ENCODE assay signal across 19 cellular contexts in genomic region chr3:175212896-175213295, GRCh38.
A peak's percentile ranks its signal among the peaks of the same experiment; 100 is the strongest.
DNase-seq lines count a peak whose midpoint lies in the region; ATAC-seq, FAIRE-seq and TF ChIP-seq lines count a peak whose summit lies in the region.
"Had no signal": no experiment of that assay in that cellular context is flagged by ENCODE, and none has a peak within 500 bp of the region (broad histone marks: within the 10 kb centered on the region; RNA-seq: fewer than 3 reads in every experiment).

No MANE protein-coding gene starts in this region.

- H3K36me3 ChIP-seq in pancreas, result no peaks in the 10 kb centered on the region
- H3K36me3 ChIP-seq: ovary had no signal

- H3K4me3 ChIP-seq in astrocyte of the spinal cord (ENCODE audit: low read depth, low read length) (no peak overlapping the region), foreskin fibroblast (ENCODE audit: low read depth in 1 of 2, low read length in 2 of 2) (no peak overlapping the region), pancreas (no peak overlapping the region)
- H3K4me3 ChIP-seq: ovary, smooth muscle cell had no signal

- peak; percentile 4 for DNase-seq in HS-5 (ENCODE audit: low read depth)
- DNase-seq in astrocyte of the spinal cord (ENCODE audit: low read depth, low spot score), result peak; percentile 21
- DNase-seq in foreskin fibroblast, result peak; percentile 49 to 68
- DNase-seq in effector CD4-positive, alpha-beta T cell, result no peak
- no peak for DNase-seq in activated CD4-positive, alpha-beta T cell treated with anti-CD3 and anti-CD28 coated beads for 48 hours
- DNase-seq in pancreas, result no peak
- DNase-seq: activated CD4-positive, alpha-beta T cell treated with anti-CD3 and anti-CD28 coated beads, Interleukin-2, amount 50 U/mL, for 4 hours; activated naive CD8-positive, alpha-beta T cell treated with anti-CD3 and anti-CD28 coated beads for 36 hours; activated T-cell treated with anti-CD3 and anti-CD28 coated beads, Interleukin-2, amount 50 U/mL, for 48 hours; kidney glomerular epithelial cell; NCI-H1417; NCI-H2227 treated with DMSO at 0.1 percent for 48 hours; ovary had no signal

- intact Hi-C loops in pancreas (cut with DNase I), result no loop called here

- no peaks in the 10 kb centered on the region for H3K4me1 ChIP-seq in pancreas

- H3K9me3 ChIP-seq in pancreas, result peaks cover 0 to 4% (median 0%) of the 10 kb centered on the region in 4 donors
- H3K9me3 ChIP-seq: ovary had no signal

- FAIRE-seq in pancreas (lab: Jason Lieb, UNC), result no peak
- FAIRE-seq: A204.1 had no signal

- in situ Hi-C loops in astrocyte of the spinal cord (cut with HindIII; ENCODE audit: low sequenced_read_pairs), result no loop called here

- TF ChIP-seq CTCF in 22Rv1 (IDR thresholded peaks at IDR 0.05), result no peak
- no peak for TF ChIP-seq CTCF in astrocyte of the spinal cord (IDR thresholded peaks at IDR 0.05; ENCODE audit: low read depth, low read length)
- TF ChIP-seq CTCF in foreskin fibroblast (IDR thresholded peaks at IDR 0.05; ENCODE audit: low read depth, low read length), result no peak
- TF ChIP-seq CTCF in pancreas (IDR thresholded peaks at IDR 0.05), result no peak

- 53 to 67% methylated on average over 3 of the region's 3 CpGs for WGBS in pancreas, 2 donors

- ATAC-seq in GM18520 (IDR thresholded peaks at IDR 0.05; ENCODE audit: unreplicated experiment) (no peak), pancreas (no peak)
- ATAC-seq: SK-N-SH treated with all-trans-retinoic acid at 6 μM for 48 hours had no signal

- H3K27ac ChIP-seq in 22Rv1 (peak overlapping the region; percentile 85), pancreas (no peak overlapping the region)
- H3K27ac ChIP-seq: KMS-11, ovary had no signal

- H3K27me3 ChIP-seq in pancreas, result no peaks in the 10 kb centered on the region
- H3K27me3 ChIP-seq: ovary had no signal

Comparison
In these comparisons a context has a peak if more than half of its experiments do, and no peak if none do; other contexts are left out.
1. DNase-seq: peak in HS-5 (single experiment), astrocyte of the spinal cord (single experiment) and foreskin fibroblast (2 of 2); none in effector CD4-positive, alpha-beta T cell (single experiment), activated CD4-positive, alpha-beta T cell treated with anti-CD3 and anti-CD28 coated beads for 48 hours (single experiment) and pancreas (0 of 6).